13 cellular contexts compared by ENCODE assay signal in the genomic region with DNA sequence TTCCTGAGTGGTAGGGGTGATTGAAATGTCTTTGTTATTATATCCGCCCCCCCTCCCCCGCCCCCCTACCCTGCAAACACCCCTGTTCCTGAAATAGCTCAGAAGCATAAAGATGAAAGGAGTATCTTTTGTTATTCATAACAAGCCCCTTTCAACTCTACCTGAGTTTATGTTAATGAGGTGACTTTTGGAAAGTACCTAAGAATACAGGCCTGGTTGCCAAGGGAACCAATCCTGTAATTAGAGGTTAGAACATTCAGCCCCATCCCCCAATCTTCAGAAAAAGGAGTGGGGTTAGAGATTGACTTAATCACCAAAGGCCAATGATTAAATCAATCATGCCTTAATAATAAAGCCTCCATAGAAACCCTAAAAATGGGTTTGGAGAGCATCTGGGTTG.
A peak's percentile ranks its signal among the peaks of the same experiment; 100 is the strongest.
DNase-seq lines count a peak whose midpoint lies in the region; ATAC-seq and TF ChIP-seq lines count a peak whose summit lies in the region.
"Had no signal": no experiment of that assay in that cellular context is flagged by ENCODE, and none has a peak within 500 bp of the region (broad histone marks: within the 10 kb centered on the region; RNA-seq: fewer than 3 reads in every experiment).

No MANE protein-coding gene starts in this region.

- no peak overlapping the region for H3K4me3 Mint-ChIP-seq in activated CD4-positive, alpha-beta T cell treated with anti-CD3 and anti-CD28 coated beads, Interleukin-2, amount 10 ng/mL, durations not matched to agents 7 days and 5 days
- no peak overlapping the region for H3K4me3 Mint-ChIP-seq in activated T-cell treated with anti-CD3 and anti-CD28 coated beads, Interleukin-2, amount 50 U/mL, for 4 hours

- no peak for TF ChIP-seq CTCF in RWPE1 (conservative IDR thresholded peaks at IDR 0.05; ENCODE audit: low read depth)

- H3K4me1 Mint-ChIP-seq in activated CD4-positive, alpha-beta T cell treated with anti-CD3 and anti-CD28 coated beads, Interleukin-2, amount 10 ng/mL, durations not matched to agents 7 days and 5 days = peaks cover 5% of the 10 kb centered on the region
- H3K4me1 Mint-ChIP-seq in activated T-cell treated with anti-CD3 and anti-CD28 coated beads, Interleukin-2, amount 50 U/mL, for 4 hours (ENCODE audit: low read depth) = peaks cover 24% of the 10 kb centered on the region

- H3K27me3 Mint-ChIP-seq in activated CD4-positive, alpha-beta T cell treated with anti-CD3 and anti-CD28 coated beads, Interleukin-2, amount 10 ng/mL, durations not matched to agents 7 days and 5 days = no peaks in the 10 kb centered on the region
- no peaks in the 10 kb centered on the region for H3K27me3 Mint-ChIP-seq in activated T-cell treated with anti-CD3 and anti-CD28 coated beads, Interleukin-2, amount 50 U/mL, for 4 hours (ENCODE audit: low read depth)

- no peak overlapping the region for H3K27ac Mint-ChIP-seq in activated CD4-positive, alpha-beta T cell treated with anti-CD3 and anti-CD28 coated beads, Interleukin-2, amount 10 ng/mL, durations not matched to agents 7 days and 5 days

- H3K36me3 Mint-ChIP-seq in activated CD4-positive, alpha-beta T cell treated with anti-CD3 and anti-CD28 coated beads, Interleukin-2, amount 10 ng/mL, durations not matched to agents 7 days and 5 days (ENCODE audit: low read depth) = no peaks in the 10 kb centered on the region
- H3K36me3 Mint-ChIP-seq in activated T-cell treated with anti-CD3 and anti-CD28 coated beads, Interleukin-2, amount 50 U/mL, for 4 hours (ENCODE audit: insufficient read depth) = no peaks in the 10 kb centered on the region

- H3K27ac ChIP-seq in RWPE1 = no peak overlapping the region
- H3K27ac ChIP-seq: parathyroid adenoma, thyroid gland had no signal

- ATAC-seq in HG02759 (IDR thresholded peaks at IDR 0.05; ENCODE audit: unreplicated experiment) (peak; percentile 59), GM19328 (IDR thresholded peaks at IDR 0.05; ENCODE audit: unreplicated experiment) (no peak)
- ATAC-seq in activated T-cell treated with anti-CD3 and anti-CD28 coated beads, Interleukin-2, amount 50 U/mL, for 4 hours = peak; percentile 81 to 89

- CTCF ChIA-PET in activated CD4-positive, alpha-beta T cell treated with anti-CD3 and anti-CD28 coated beads, Interleukin-2, amount 10 ng/mL, durations not matched to agents 7 days and 5 days (lab: Charles Lee) = no interaction called here
- CTCF ChIA-PET in RWPE1 (lab: Yijun Ruan, JAX) = no interaction called here

- POLR2A ChIA-PET in activated CD4-positive, alpha-beta T cell treated with anti-CD3 and anti-CD28 coated beads, Interleukin-2, amount 10 ng/mL, durations not matched to agents 7 days and 5 days (lab: Charles Lee) = no interaction called here
- POLR2A ChIA-PET in RWPE1 (lab: Yijun Ruan, JAX; ENCODE audit: low non-redundant PET) = no interaction called here

- DNase-seq in activated CD4-positive, alpha-beta T cell treated with anti-CD3 and anti-CD28 coated beads, Interleukin-2, amount 10 ng/mL, durations not matched to agents 7 days and 5 days = peak; percentile 9
- DNase-seq in activated CD4-positive, alpha-beta T cell treated with anti-CD3 and anti-CD28 coated beads, Interleukin-2, amount 50 U/mL, for 48 hours = no peak
- no peak for DNase-seq in activated T-cell treated with anti-CD3 and anti-CD28 coated beads, Interleukin-2, amount 50 U/mL, for 4 hours
- DNase-seq in renal cortical epithelial cell (ENCODE audit: low read depth) (peak; percentile 22), NCI-H1048 (lab: John Stamatoyannopoulos, UW) (no peak), RWPE1 (ENCODE audit: low spot score) (no peak)
- DNase-seq: GF-D8, Karpas-422, NCI-H524 treated with DMSO at 0.1 percent for 48 hours, thyroid gland had no signal

- H3K9me3 Mint-ChIP-seq in activated CD4-positive, alpha-beta T cell treated with anti-CD3 and anti-CD28 coated beads, Interleukin-2, amount 10 ng/mL, durations not matched to agents 7 days and 5 days = peaks cover 2% of the 10 kb centered on the region
- peaks cover 3% of the 10 kb centered on the region for H3K9me3 Mint-ChIP-seq in activated T-cell treated with anti-CD3 and anti-CD28 coated beads, Interleukin-2, amount 50 U/mL, for 4 hours

Comparison
In these comparisons a context has a peak if more than half of its experiments do, and no peak if none do; other contexts are left out.
1. DNase-seq: peak in activated CD4-positive, alpha-beta T cell treated with anti-CD3 and anti-CD28 coated beads, Interleukin-2, amount 10 ng/mL, durations not matched to agents 7 days and 5 days (single experiment) and renal cortical epithelial cell (single experiment); none in activated CD4-positive, alpha-beta T cell treated with anti-CD3 and anti-CD28 coated beads, Interleukin-2, amount 50 U/mL, for 48 hours (0 of 2), activated T-cell treated with anti-CD3 and anti-CD28 coated beads, Interleukin-2, amount 50 U/mL, for 4 hours (single experiment), NCI-H1048 (single experiment) and RWPE1 (single experiment).